Comparison of ENCODE assay signal across 16 cellular contexts in genomic region chr22:36855478-36855877, GRCh38. TPM values are rescaled to one million over a fixed set of nuclear protein-coding genes. Genes with fewer than 3 reads are reported as not detected.
A peak's percentile ranks its signal among the peaks of the same experiment; 100 is the strongest.
DNase-seq lines count a peak whose midpoint lies in the region; ATAC-seq, FAIRE-seq and TF ChIP-seq lines count a peak whose summit lies in the region.
"Had no signal": no experiment of that assay in that cellular context is flagged by ENCODE, and none has a peak within 500 bp of the region (broad histone marks: within the 10 kb centered on the region; RNA-seq: fewer than 3 reads in every experiment).

No MANE protein-coding gene starts in this region.

- 90 to 96% methylated on average over 3 of the region's 3 CpGs for WGBS in endodermal cell (ENCODE audit: insufficient coverage in 1 of 2, insufficient read length in 1 of 2), 2 experiments

- no peaks in the 10 kb centered on the region for H3K36me3 Mint-ChIP-seq in endodermal cell (ENCODE audit: low read depth)
- H3K36me3 Mint-ChIP-seq: CD8-positive, alpha-beta T cell had no signal

- H3K4me3 ChIP-seq in BLaER1 (no peak overlapping the region), HEK293 (ENCODE audit: low read depth, low read length) (no peak overlapping the region), endodermal cell (ENCODE audit: low read length) (no peak overlapping the region)
- H3K4me3 ChIP-seq: GM12878, GM23248 had no signal

- no peak for ATAC-seq in GM19395 (IDR thresholded peaks at IDR 0.05; ENCODE audit: unreplicated experiment)
- ATAC-seq: CD8-positive, alpha-beta T cell had no signal

- DNase-seq in endodermal cell (no peak), urothelium cell line (ENCODE audit: low spot score) (no peak), GF-D8 (lab: John Stamatoyannopoulos, UW) (no peak), H4 (ENCODE audit: low spot score) (no peak)
- DNase-seq: ACHN; Calu3; CD8-positive, alpha-beta T cell; GM23248; H7 had no signal

- no peaks in the 10 kb centered on the region for H4K20me1 ChIP-seq in BLaER1

- peaks cover 6% of the 10 kb centered on the region for H3K9me3 Mint-ChIP-seq in endodermal cell
- H3K9me3 Mint-ChIP-seq: CD8-positive, alpha-beta T cell had no signal

- POLR2A ChIA-PET in HEK293 (lab: Yijun Ruan, JAX): interaction anchor here (0.5 to 0.9 kb wide), 2 partner anchors 46 to 73 kb away, joined by 4 to 7 read pairs; no protein-coding TSS in a partner anchor

- H3K27me3 ChIP-seq in BLaER1 (no peaks in the 10 kb centered on the region), endodermal cell (ENCODE audit: control insufficient read depth, insufficient read depth, low read length, poor library complexity, severe bottlenecking) (peaks cover 28% of the 10 kb centered on the region)

- H3K27me3 Mint-ChIP-seq in endodermal cell (ENCODE audit: insufficient read depth): peaks cover 44% of the 10 kb centered on the region

- peak overlapping the region; percentile 64 for H3K4me2 ChIP-seq in BLaER1
- H3K4me2 ChIP-seq: KMS-11 had no signal

- H3K36me3 ChIP-seq in BLaER1 (no peaks in the 10 kb centered on the region), HEK293 (ENCODE audit: control insufficient read depth in 2 of 2, insufficient read depth in 1 of 2, low read length in 2 of 2) (no peaks in the 10 kb centered on the region), endodermal cell (ENCODE audit: control insufficient read depth, insufficient read depth, low read length) (no peaks in the 10 kb centered on the region)

- peak; percentile 99 for FAIRE-seq in urothelium cell line (lab: Jason Lieb, UNC)
- FAIRE-seq: A204.1 had no signal

- H3K9ac ChIP-seq in BLaER1 (no peak overlapping the region), endodermal cell (ENCODE audit: extremely low read depth, low read length, poor library complexity, severe bottlenecking) (no peak overlapping the region)
- H3K9ac ChIP-seq: GM23248, KMS-11 had no signal

- H3K9me3 ChIP-seq in BLaER1: no peaks in the 10 kb centered on the region
- H3K9me3 ChIP-seq in HEK293 (ENCODE audit: control insufficient read depth, insufficient read depth, low read depth, low read length): no peaks in the 10 kb centered on the region
- no peaks in the 10 kb centered on the region for H3K9me3 ChIP-seq in endodermal cell (ENCODE audit: control insufficient read depth, low read length)

- H3K4me1 Mint-ChIP-seq in endodermal cell: peaks cover 7% of the 10 kb centered on the region

- CTCF ChIA-PET in HEK293 (lab: Yijun Ruan, JAX): interaction anchor here (0.5 to 6.3 kb wide), 49 partner anchors 12 to 321 kb away, joined by 3 to 161 read pairs (median 10); partner anchors contain the start of gene IFT27

- H3K4me1 ChIP-seq in BLaER1 (peaks cover 100% of the 10 kb centered on the region), HEK293 (ENCODE audit: control insufficient read depth, insufficient read depth, low read length) (0 out of 2 replicates have a peak, but pooled peaks cover 3% of the 10 kb centered on the region), endodermal cell (ENCODE audit: control insufficient read depth, insufficient read depth, low read length) (no peaks in the 10 kb centered on the region)

- TF ChIP-seq CTCF in HEK293 (tag by site-specific recombination; IDR thresholded peaks at IDR 0.05): no peak
- no peak for TF ChIP-seq CTCF in endodermal cell (conservative IDR thresholded peaks at IDR 0.05)

- no peak overlapping the region for H3K27ac Mint-ChIP-seq in endodermal cell
- H3K27ac Mint-ChIP-seq: CD8-positive, alpha-beta T cell had no signal

- H3K27ac ChIP-seq in BLaER1 (no peak overlapping the region), HEK293 (ENCODE audit: extremely low read depth, low read depth, low read length) (no peak overlapping the region), endodermal cell (ENCODE audit: low read depth, low read length) (no peak overlapping the region)
- H3K27ac ChIP-seq: GM23248, KMS-11 had no signal

- H3K4me3 Mint-ChIP-seq in endodermal cell: peak overlapping the region; percentile 6

TF ChIP-seq in HEK293, 187 proteins besides CTCF, POLR2A, EP300 and RAD21:
- TF ChIP-seq, protein P1, sequence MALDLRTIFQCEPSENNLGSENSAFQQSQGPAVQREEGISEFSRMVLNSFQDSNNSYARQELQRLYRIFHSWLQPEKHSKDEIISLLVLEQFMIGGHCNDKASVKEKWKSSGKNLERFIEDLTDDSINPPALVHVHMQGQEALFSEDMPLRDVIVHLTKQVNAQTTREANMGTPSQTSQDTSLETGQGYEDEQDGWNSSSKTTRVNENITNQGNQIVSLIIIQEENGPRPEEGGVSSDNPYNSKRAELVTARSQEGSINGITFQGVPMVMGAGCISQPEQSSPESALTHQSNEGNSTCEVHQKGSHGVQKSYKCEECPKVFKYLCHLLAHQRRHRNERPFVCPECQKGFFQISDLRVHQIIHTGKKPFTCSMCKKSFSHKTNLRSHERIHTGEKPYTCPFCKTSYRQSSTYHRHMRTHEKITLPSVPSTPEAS (tag by site-specific recombination; IDR thresholded peaks at IDR 0.05): 0 out of 2 replicates have a peak, but pooled peaks have one; percentile 29
- no peak for TF ChIP-seq MZF1 (tag by site-specific recombination; IDR thresholded peaks at IDR 0.05; ENCODE audit: borderline replicate concordance)

RNA-seq across cellular contexts. Expression of gene NCF4, which starts 5.3 kb away (rescaled TPM):
- not detected for total RNA-seq in endodermal cell
- polyA plus RNA-seq in endodermal cell (2013, experiment 1 of 2): not detected
- not detected for polyA plus RNA-seq in endodermal cell (2013, experiment 2 of 2)
- not detected in 2 replicates for total RNA-seq in H4 (2014; rRNA removed; shearing (Covaris generic))
- total RNA-seq: Calu3, GM23248, H7 had no signal
- polyA plus RNA-seq: BJ, GM23248 had no signal

RNA-seq across cellular contexts. Expression of gene PVALB, which starts 38.6 kb away (rescaled TPM):
- total RNA-seq in endodermal cell: not detected
- polyA plus RNA-seq in endodermal cell (2013, experiment 1 of 2): 1.1 TPM
- 0.58 TPM for polyA plus RNA-seq in endodermal cell (2013, experiment 2 of 2)
- total RNA-seq in H4 (2014; rRNA removed; shearing (Covaris generic)): not detected in 2 replicates
- total RNA-seq: Calu3; CD8-positive, alpha-beta T cell; GM12878; GM23248 had no signal
- polyA plus RNA-seq: BJ, GM12878, GM23248 had no signal

RNA-seq across cellular contexts. Expression of gene CSF2RB, which starts 58.0 kb away (rescaled TPM):
- total RNA-seq in endodermal cell: not detected
- polyA plus RNA-seq in endodermal cell (2013, experiment 1 of 2): not detected
- polyA plus RNA-seq in endodermal cell (2013, experiment 2 of 2): not detected
- not detected in 2 replicates for total RNA-seq in H4 (2014; rRNA removed; shearing (Covaris generic))
- total RNA-seq: Calu3, H7 had no signal
